1 cellular context compared by ENCODE assay signal in the genomic region with DNA sequence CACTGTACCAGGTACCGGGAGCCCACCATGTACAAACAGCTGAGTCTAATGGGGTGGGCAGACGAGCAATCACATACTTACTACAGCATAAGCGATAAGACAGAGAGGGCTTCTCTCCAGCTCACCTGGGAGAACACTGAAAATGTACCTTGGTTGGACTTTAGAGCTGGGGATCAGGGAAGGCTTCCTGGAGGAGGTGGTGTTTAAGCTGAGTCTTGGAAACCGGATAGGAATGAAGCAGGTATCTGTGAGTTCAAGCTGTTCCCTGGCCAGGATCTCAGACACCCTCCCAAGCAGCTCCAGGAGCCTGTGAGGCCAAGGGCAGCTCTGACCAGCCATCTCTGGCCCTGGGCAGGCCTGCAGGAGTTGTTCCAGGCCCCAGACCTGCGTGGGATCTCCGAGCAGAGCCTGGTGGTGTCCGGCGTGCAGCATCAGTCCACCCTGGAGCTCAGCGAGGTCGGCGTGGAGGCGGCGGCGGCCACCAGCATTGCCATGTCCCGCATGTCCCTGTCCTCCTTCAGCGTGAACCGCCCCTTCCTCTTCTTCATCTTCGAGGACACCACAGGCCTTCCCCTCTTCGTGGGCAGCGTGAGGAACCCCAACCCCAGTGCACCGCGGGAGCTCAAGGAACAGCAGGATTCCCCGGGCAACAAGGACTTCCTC.
A peak's percentile ranks its signal among the peaks of the same experiment; 100 is the strongest.
TF ChIP-seq lines count a peak whose summit lies in the region.

No MANE protein-coding gene starts in this region.

TF ChIP-seq in K562, 482 proteins besides CTCF, POLR2A, EP300 and RAD21:
- no peak for TF ChIP-seq HSF4 (CRISPR knock-in tag; IDR thresholded peaks at IDR 0.05; ENCODE audit: borderline replicate concordance)
- TF ChIP-seq SOX6 (IDR thresholded peaks at IDR 0.05): no peak
- peak; percentile 35 to 72; a peak in 3 of 4 replicates for TF ChIP-seq KDM1A (IDR thresholded peaks at IDR 0.05)
- TF ChIP-seq, protein P1, sequence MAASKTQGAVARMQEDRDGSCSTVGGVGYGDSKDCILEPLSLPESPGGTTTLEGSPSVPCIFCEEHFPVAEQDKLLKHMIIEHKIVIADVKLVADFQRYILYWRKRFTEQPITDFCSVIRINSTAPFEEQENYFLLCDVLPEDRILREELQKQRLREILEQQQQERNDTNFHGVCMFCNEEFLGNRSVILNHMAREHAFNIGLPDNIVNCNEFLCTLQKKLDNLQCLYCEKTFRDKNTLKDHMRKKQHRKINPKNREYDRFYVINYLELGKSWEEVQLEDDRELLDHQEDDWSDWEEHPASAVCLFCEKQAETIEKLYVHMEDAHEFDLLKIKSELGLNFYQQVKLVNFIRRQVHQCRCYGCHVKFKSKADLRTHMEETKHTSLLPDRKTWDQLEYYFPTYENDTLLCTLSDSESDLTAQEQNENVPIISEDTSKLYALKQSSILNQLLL (CRISPR knock-in tag; IDR thresholded peaks at IDR 0.05; ENCODE audit: borderline replicate concordance): no peak
- peak; percentile 85 for TF ChIP-seq BCOR (IDR thresholded peaks at IDR 0.05)
- TF ChIP-seq, protein P2, sequence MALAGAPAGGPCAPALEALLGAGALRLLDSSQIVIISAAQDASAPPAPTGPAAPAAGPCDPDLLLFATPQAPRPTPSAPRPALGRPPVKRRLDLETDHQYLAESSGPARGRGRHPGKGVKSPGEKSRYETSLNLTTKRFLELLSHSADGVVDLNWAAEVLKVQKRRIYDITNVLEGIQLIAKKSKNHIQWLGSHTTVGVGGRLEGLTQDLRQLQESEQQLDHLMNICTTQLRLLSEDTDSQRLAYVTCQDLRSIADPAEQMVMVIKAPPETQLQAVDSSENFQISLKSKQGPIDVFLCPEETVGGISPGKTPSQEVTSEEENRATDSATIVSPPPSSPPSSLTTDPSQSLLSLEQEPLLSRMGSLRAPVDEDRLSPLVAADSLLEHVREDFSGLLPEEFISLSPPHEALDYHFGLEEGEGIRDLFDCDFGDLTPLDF (CRISPR knock-in tag; IDR thresholded peaks at IDR 0.05): no peak
- peak; percentile 82 for TF ChIP-seq ZNF436 (CRISPR knock-in tag; IDR thresholded peaks at IDR 0.05)
- TF ChIP-seq PPARD (CRISPR knock-in tag; IDR thresholded peaks at IDR 0.05): no peak
- peak; percentile 85 for TF ChIP-seq RBM25 (IDR thresholded peaks at IDR 0.05; ENCODE audit: low read depth, low read length, severe bottlenecking)
- TF ChIP-seq ZNF79 (CRISPR knock-in tag; IDR thresholded peaks at IDR 0.05; ENCODE audit: low read depth): no peak
- TF ChIP-seq ZNF586 (CRISPR knock-in tag; conservative IDR thresholded peaks at IDR 0.05): no peak
- TF ChIP-seq SREBF1 (IDR thresholded peaks at IDR 0.05; ENCODE audit: borderline replicate concordance, low read depth, low read length): no peak
- peak; percentile 89 for TF ChIP-seq SMARCA5 (IDR thresholded peaks at IDR 0.05)
- no peak for TF ChIP-seq NR3C1 (CRISPR knock-in tag; IDR thresholded peaks at IDR 0.05)
- no peak for TF ChIP-seq MEF2D (tag; conservative IDR thresholded peaks at IDR 0.05; ENCODE audit: low read depth)
- TF ChIP-seq, protein P3, sequence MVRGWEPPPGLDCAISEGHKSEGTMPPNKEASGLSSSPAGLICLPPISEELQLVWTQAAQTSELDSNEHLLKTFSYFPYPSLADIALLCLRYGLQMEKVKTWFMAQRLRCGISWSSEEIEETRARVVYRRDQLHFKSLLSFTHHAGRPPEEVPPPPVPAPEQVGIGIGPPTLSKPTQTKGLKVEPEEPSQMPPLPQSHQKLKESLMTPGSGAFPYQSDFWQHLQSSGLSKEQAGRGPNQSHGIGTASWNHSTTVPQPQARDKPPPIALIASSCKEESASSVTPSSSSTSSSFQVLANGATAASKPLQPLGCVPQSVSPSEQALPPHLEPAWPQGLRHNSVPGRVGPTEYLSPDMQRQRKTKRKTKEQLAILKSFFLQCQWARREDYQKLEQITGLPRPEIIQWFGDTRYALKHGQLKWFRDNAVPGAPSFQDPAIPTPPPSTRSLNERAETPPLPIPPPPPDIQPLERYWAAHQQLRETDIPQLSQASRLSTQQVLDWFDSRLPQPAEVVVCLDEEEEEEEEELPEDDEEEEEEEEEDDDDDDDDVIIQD (CRISPR knock-in tag; IDR thresholded peaks at IDR 0.05): no peak
- TF ChIP-seq U2AF2 (optimal IDR thresholded peaks at IDR 0.05; ENCODE audit: low read depth, low read length): no peak
- TF ChIP-seq ZFP36 (IDR thresholded peaks at IDR 0.05; ENCODE audit: low read depth, low read length, partially characterized antibody): peak; percentile 95
- TF ChIP-seq, protein P4, sequence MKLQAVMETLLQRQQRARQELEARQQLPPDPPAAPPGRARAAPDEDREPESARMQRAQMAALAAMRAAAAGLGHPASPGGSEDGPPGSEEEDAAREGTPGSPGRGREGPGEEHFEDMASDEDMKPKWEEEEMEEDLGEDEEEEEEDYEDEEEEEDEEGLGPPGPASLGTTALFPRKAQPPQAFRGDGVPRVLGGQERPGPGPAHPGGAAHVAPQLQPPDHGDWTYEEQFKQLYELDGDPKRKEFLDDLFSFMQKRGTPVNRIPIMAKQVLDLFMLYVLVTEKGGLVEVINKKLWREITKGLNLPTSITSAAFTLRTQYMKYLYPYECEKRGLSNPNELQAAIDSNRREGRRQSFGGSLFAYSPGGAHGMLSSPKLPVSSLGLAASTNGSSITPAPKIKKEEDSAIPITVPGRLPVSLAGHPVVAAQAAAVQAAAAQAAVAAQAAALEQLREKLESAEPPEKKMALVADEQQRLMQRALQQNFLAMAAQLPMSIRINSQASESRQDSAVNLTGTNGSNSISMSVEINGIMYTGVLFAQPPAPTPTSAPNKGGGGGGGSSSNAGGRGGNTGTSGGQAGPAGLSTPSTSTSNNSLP (IDR thresholded peaks at IDR 0.05; ENCODE audit: borderline replicate concordance, low read depth, low read length): no peak
- no peak for TF ChIP-seq ZNF212 (CRISPR knock-in tag; IDR thresholded peaks at IDR 0.05)
- TF ChIP-seq, protein P5, sequence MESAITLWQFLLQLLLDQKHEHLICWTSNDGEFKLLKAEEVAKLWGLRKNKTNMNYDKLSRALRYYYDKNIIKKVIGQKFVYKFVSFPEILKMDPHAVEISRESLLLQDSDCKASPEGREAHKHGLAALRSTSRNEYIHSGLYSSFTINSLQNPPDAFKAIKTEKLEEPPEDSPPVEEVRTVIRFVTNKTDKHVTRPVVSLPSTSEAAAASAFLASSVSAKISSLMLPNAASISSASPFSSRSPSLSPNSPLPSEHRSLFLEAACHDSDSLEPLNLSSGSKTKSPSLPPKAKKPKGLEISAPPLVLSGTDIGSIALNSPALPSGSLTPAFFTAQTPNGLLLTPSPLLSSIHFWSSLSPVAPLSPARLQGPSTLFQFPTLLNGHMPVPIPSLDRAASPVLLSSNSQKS (CRISPR knock-in tag; IDR thresholded peaks at IDR 0.05): no peak
- 0 out of 2 replicates have a peak, but pooled peaks have one; percentile 36 for TF ChIP-seq ADNP (tag; IDR thresholded peaks at IDR 0.05)
- no peak for TF ChIP-seq LARP7 (IDR thresholded peaks at IDR 0.05)
TF ChIP-seq in K562: peak in this region for 7.
